ENCODE assay signal across 8 cellular contexts in the genomic region with DNA sequence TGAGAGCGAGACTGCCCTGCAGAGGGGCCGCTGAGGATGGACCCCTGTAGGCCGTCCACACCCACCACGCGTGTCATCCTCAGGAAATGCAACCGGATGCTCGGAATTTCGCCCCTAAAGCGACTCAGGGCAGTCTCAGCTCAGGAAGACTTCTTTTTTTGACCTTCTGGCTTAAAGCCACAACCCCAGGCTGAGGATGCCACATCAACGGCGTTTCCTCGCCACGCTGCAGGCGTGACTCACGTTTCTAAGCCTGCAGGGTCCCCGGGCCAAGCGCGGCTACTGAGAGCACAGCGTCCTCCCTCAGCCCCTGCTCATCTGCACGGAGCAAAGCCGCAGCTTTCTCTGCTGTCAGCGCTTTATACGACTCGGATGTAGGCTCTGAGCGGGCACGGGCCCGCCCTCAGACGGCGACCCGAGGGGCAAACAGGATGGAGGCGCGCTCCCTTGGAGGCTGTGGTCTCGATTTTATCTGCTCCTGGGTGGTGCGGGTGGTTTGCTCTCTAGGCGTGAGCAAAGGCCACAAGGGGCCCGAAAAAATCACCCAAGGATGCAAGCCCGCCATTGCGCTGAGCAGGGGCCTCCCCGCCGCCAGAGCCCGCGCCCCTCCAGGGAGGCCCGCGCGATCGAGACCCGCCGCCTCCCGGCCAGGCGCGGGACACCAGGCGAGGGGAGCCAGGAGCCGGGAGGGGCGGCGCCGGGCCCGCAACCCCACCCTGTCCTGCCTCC. TPM values are rescaled to one million over a fixed set of nuclear protein-coding genes. Genes with fewer than 3 reads are reported as not detected.
DNase-seq lines count a peak whose midpoint lies in the region; ATAC-seq and TF ChIP-seq lines count a peak whose summit lies in the region.

No MANE protein-coding gene starts in this region.

- 0 to 1% methylated on average over 8 to 57 of the region's 57 CpGs for WGBS in body of pancreas, 2 donors
- 1 to 2% (median 1%) methylated on average over 21 to 57 of the region's 57 CpGs for WGBS in spleen, 5 donors

- H3K9ac ChIP-seq in iPS-18a (ENCODE audit: low read length) = peak overlapping the region; percentile 53

- DNase-seq in G401 (ENCODE audit: low spot score) = peak; percentile 40
- DNase-seq in KBM-7 = peak; percentile 84
- DNase-seq in T1000 (lab: John Stamatoyannopoulos, UW) = peak; percentile 43
- DNase-seq in body of pancreas = peak; percentile 64 to 72 (median 71)
- peak; percentile 94 for DNase-seq in spleen
- no peak for DNase-seq in NCI-H2107 treated with DMSO at 0.1 percent for 48 hours (lab: John Stamatoyannopoulos, UW; ENCODE audit: unreplicated experiment)

- H3K4me1 ChIP-seq in body of pancreas = peaks cover 38% of the 10 kb centered on the region
- peaks cover 26% of the 10 kb centered on the region for H3K4me1 ChIP-seq in iPS-18a (ENCODE audit: control insufficient read depth, low read depth, low read length)
- peaks cover 11 to 52% (median 38%) of the 10 kb centered on the region in 6 donors for H3K4me1 ChIP-seq in spleen

- no peaks in the 10 kb centered on the region for H3K27me3 ChIP-seq in body of pancreas
- H3K27me3 ChIP-seq in iPS-18a (ENCODE audit: control insufficient read depth, insufficient read depth, low read length) = no peaks in the 10 kb centered on the region
- no peaks in the 10 kb centered on the region for H3K27me3 ChIP-seq in spleen (replicated peaks in 1 of 7)

- H3K9me3 ChIP-seq in body of pancreas (no peaks in the 10 kb centered on the region), iPS-18a (ENCODE audit: control insufficient read depth, low read depth, low read length) (no peaks in the 10 kb centered on the region), spleen (no peaks in the 10 kb centered on the region)

- H3K4me3 ChIP-seq in body of pancreas = peak overlapping the region; percentile 34 to 39
- peak overlapping the region; percentile 65 for H3K4me3 ChIP-seq in iPS-18a (ENCODE audit: low read length)
- peak overlapping the region; percentile 53 to 98 (median 91) for H3K4me3 ChIP-seq in spleen

- peak in 2 of 3 donors; percentile 41 to 57 for TF ChIP-seq POLR2A in body of pancreas (IDR thresholded peaks at IDR 0.05)
- peak in 1 of 3 donors; percentile 27 for TF ChIP-seq POLR2A in spleen (IDR thresholded peaks at IDR 0.05)

- H3K36me3 ChIP-seq in body of pancreas (replicated peaks in 1 of 2; ENCODE audit: insufficient read depth in 1 of 2, low read depth in 2 of 2) (no peaks in the 10 kb centered on the region), iPS-18a (ENCODE audit: control insufficient read depth, low read depth, low read length) (peaks cover 23% of the 10 kb centered on the region), spleen (peaks cover 0 to 14% (median 0%) of the 10 kb centered on the region in 6 donors)

- peak overlapping the region; percentile 93 to 99 (median 96) for H3K27ac ChIP-seq in body of pancreas
- H3K27ac ChIP-seq in iPS-18a (ENCODE audit: low read length) = peak overlapping the region; percentile 57
- H3K27ac ChIP-seq in spleen = peak overlapping the region; percentile 73 to 100 (median 98)

- peak in 5 of 7 experiments; percentile 16 to 68 (median 28) for TF ChIP-seq CTCF in body of pancreas (IDR thresholded peaks at IDR 0.05)
- peak in 8 of 11 experiments; percentile 12 to 69 (median 52) for TF ChIP-seq CTCF in spleen (IDR thresholded peaks at IDR 0.05 in 8 of 11, conservative IDR thresholded peaks at IDR 0.05 in 3 of 11)

- intact Hi-C loops in body of pancreas (cut with DNase I) = no loop called here
- intact Hi-C loops in spleen (cut with DNase I; ENCODE audit: low total_unique reads) = loop anchor here (5.0 kb wide), 1 partner anchor 90 kb away; no protein-coding TSS in a partner anchor

- ATAC-seq in GM21786 (IDR thresholded peaks at IDR 0.05; ENCODE audit: unreplicated experiment) (peak; percentile 33), body of pancreas (peak; percentile 12)

- in situ Hi-C loops in G401 (cut with HindIII; ENCODE audit: low sequenced_read_pairs) = no loop called here
- in situ Hi-C loops in KBM-7 (cut with MboI; ENCODE audit: low pct_unique_long_range_greater_than_20kb, low sequenced_read_pairs) = no loop called here

RNA-seq across cellular contexts. Expression of gene INSIG1, which starts 0.7 kb away (rescaled TPM):
- total RNA-seq in G401 (2014; rRNA removed; shearing (Covaris generic)) = 42.4 and 69.1 TPM in 2 replicates
- total RNA-seq in body of pancreas = 10 to 100 TPM; 47.0 to 79.8 TPM
- total RNA-seq in spleen = 10 to 100 TPM; 26.2 to 61.8 (median 31.6) TPM
- polyA plus RNA-seq in spleen = 10 to 100 TPM; 15.8 to 20.5 (median 18.6) TPM

Comparison
In these comparisons a context has a peak if more than half of its experiments do, and no peak if none do; other contexts are left out.
1. H3K4me3 ChIP-seq: peak in every context shown above with its lines; median percentile 91 in spleen; 65 in iPS-18a; 36 in body of pancreas.